Comparison of ENCODE assay signal across 13 cellular contexts in genomic region chr2:190507135-190507534, GRCh38. TPM values are rescaled to one million over a fixed set of nuclear protein-coding genes. Genes with fewer than 3 reads are reported as not detected.
DNase-seq lines count a peak whose midpoint lies in the region; ATAC-seq and TF ChIP-seq lines count a peak whose summit lies in the region.
"Had no signal": no experiment of that assay in that cellular context is flagged by ENCODE, and none has a peak within 500 bp of the region (broad histone marks: within the 10 kb centered on the region; RNA-seq: fewer than 3 reads in every experiment).

No MANE protein-coding gene starts in this region.

- POLR2A ChIA-PET in Caco-2 (lab: Charles Lee): no interaction called here
- POLR2A ChIA-PET in naive thymus-derived CD4-positive, alpha-beta T cell (lab: Charles Lee): interaction anchor here (1.4 to 1.5 kb wide), 2 partner anchors 10 to 27 kb away, joined by 5 to 6 read pairs; no protein-coding TSS in a partner anchor

- no peaks in the 10 kb centered on the region; the same call in 1 of the 2 replicates for H3K36me3 ChIP-seq in Caco-2 (ENCODE audit: control insufficient read depth, insufficient read depth, low read length)
- peaks cover 8 to 54% (median 8%) of the 10 kb centered on the region in 3 experiments for H3K36me3 ChIP-seq in naive thymus-derived CD4-positive, alpha-beta T cell (ENCODE audit: control insufficient read depth in 2 of 3, insufficient read depth in 3 of 3, low read length in 3 of 3)
- H3K36me3 ChIP-seq: neutrophil had no signal

- peak overlapping the region; percentile 88 for H3K27ac ChIP-seq in VCaP
- H3K27ac ChIP-seq in naive thymus-derived CD4-positive, alpha-beta T cell (ENCODE audit: low read depth, low read length): no peak overlapping the region
- H3K27ac ChIP-seq: neutrophil had no signal

- H3K9me3 Mint-ChIP-seq in Caco-2 (ENCODE audit: unreplicated experiment): no peaks in the 10 kb centered on the region
- no peaks in the 10 kb centered on the region for H3K9me3 Mint-ChIP-seq in naive thymus-derived CD4-positive, alpha-beta T cell
- no peaks in the 10 kb centered on the region for H3K9me3 Mint-ChIP-seq in Calu3 (ENCODE audit: low read depth, unreplicated experiment)
- no peaks in the 10 kb centered on the region for H3K9me3 Mint-ChIP-seq in T-helper 2 cell treated with Interferon-gamma antibody and Interleukin-4, amounts not matched to agents 5 μg/mL and 100 μg/mL, for 36 hours

- no peak for ATAC-seq in naive thymus-derived CD4-positive, alpha-beta T cell
- ATAC-seq: SK-N-SH treated with all-trans-retinoic acid at 6 μM for 48 hours had no signal

- H3K27me3 Mint-ChIP-seq in Caco-2 (ENCODE audit: insufficient read depth, unreplicated experiment) (no peaks in the 10 kb centered on the region), Calu3 (ENCODE audit: unreplicated experiment) (no peaks in the 10 kb centered on the region)
- H3K27me3 Mint-ChIP-seq in naive thymus-derived CD4-positive, alpha-beta T cell: no peaks in the 10 kb centered on the region
- no peaks in the 10 kb centered on the region for H3K27me3 Mint-ChIP-seq in T-helper 2 cell treated with Interferon-gamma antibody and Interleukin-4, amounts not matched to agents 5 μg/mL and 100 μg/mL, for 36 hours (ENCODE audit: low read depth)

- intact Hi-C loops in Caco-2 (cut with micrococcal nuclease; ENCODE audit: unreplicated experiment): no loop called here
- intact Hi-C loops in naive thymus-derived CD4-positive, alpha-beta T cell (cut with micrococcal nuclease): loop anchor here in 1 of 2 donors (5.0 kb wide), 1 partner anchor 55 kb away; no protein-coding TSS in a partner anchor
- intact Hi-C loops in Calu3 (cut with micrococcal nuclease; ENCODE audit: unreplicated experiment): loop anchor here (1.0 kb wide), 1 partner anchor 124 kb away; no protein-coding TSS in a partner anchor
- intact Hi-C loops in posterior vena cava (cut with DNase I): no loop called here

- H3K4me3 Mint-ChIP-seq in Caco-2 (ENCODE audit: unreplicated experiment): no peak overlapping the region
- H3K4me3 Mint-ChIP-seq in naive thymus-derived CD4-positive, alpha-beta T cell: no peak overlapping the region
- no peak overlapping the region for H3K4me3 Mint-ChIP-seq in Calu3 (ENCODE audit: low read depth, unreplicated experiment)
- H3K4me3 Mint-ChIP-seq in T-helper 2 cell treated with Interferon-gamma antibody and Interleukin-4, amounts not matched to agents 5 μg/mL and 100 μg/mL, for 36 hours: no peak overlapping the region

- no peaks in the 10 kb centered on the region for H3K9me3 ChIP-seq in Caco-2
- no peaks in the 10 kb centered on the region for H3K9me3 ChIP-seq in naive thymus-derived CD4-positive, alpha-beta T cell (ENCODE audit: control insufficient read depth in 2 of 3, low read length in 3 of 3)
- H3K9me3 ChIP-seq: neutrophil had no signal

- H3K4me1 ChIP-seq in Caco-2: no peaks in the 10 kb centered on the region
- no peaks in the 10 kb centered on the region for H3K4me1 ChIP-seq in naive thymus-derived CD4-positive, alpha-beta T cell (ENCODE audit: control insufficient read depth in 2 of 2, insufficient read depth in 2 of 2, low read length in 2 of 2)

- DNase-seq in Caco-2 (no peak), NCI-H1417 (lab: John Stamatoyannopoulos, UW) (peak in 2 of 3 experiments; percentile 66 to 92), Calu3 (no peak), KBM-7 (no peak), posterior vena cava (ENCODE audit: low spot score) (no peak)
- DNase-seq in naive thymus-derived CD4-positive, alpha-beta T cell: no peak
- DNase-seq in T-helper 2 cell treated with Interferon-gamma antibody and Interleukin-4, amounts not matched to agents 5 μg/mL and 100 μg/mL, for 36 hours (ENCODE audit: low spot score): no peak
- DNase-seq: activated CD4-positive, alpha-beta T cell treated with anti-CD3 and anti-CD28 coated beads for 48 hours; activated naive CD4-positive, alpha-beta T cell; islet precursor cell had no signal

- in situ Hi-C loops in KBM-7 (cut with MboI; ENCODE audit: low pct_unique_long_range_greater_than_20kb, low sequenced_read_pairs): no loop called here

- H3K4me1 Mint-ChIP-seq in Caco-2 (ENCODE audit: low read depth, unreplicated experiment) (no peaks in the 10 kb centered on the region), Calu3 (ENCODE audit: low read depth, unreplicated experiment) (peaks cover 16% of the 10 kb centered on the region)
- H3K4me1 Mint-ChIP-seq in naive thymus-derived CD4-positive, alpha-beta T cell: peaks cover 4 to 21% (median 9%) of the 10 kb centered on the region in 7 donors
- peaks cover 7% of the 10 kb centered on the region for H3K4me1 Mint-ChIP-seq in T-helper 2 cell treated with Interferon-gamma antibody and Interleukin-4, amounts not matched to agents 5 μg/mL and 100 μg/mL, for 36 hours (ENCODE audit: low read depth)

- H3K4me3 ChIP-seq in Caco-2 (ENCODE audit: low read depth, low read length): no peak overlapping the region
- no peak overlapping the region for H3K4me3 ChIP-seq in naive thymus-derived CD4-positive, alpha-beta T cell (ENCODE audit: low read length)

- H3K27me3 ChIP-seq in Caco-2 (replicated peaks; ENCODE audit: control insufficient read depth, insufficient read depth, low read length): no peaks in the 10 kb centered on the region
- no peaks in the 10 kb centered on the region for H3K27me3 ChIP-seq in naive thymus-derived CD4-positive, alpha-beta T cell (ENCODE audit: control insufficient read depth in 2 of 2, insufficient read depth in 2 of 2, low read length in 2 of 2)
- H3K27me3 ChIP-seq: neutrophil had no signal

- CTCF ChIA-PET in Caco-2 (lab: Charles Lee) (no interaction called here), Calu3 (lab: Charles Lee) (interaction anchor here (0.6 kb wide), 1 partner anchor 22 kb away, joined by 3 read pairs; no protein-coding TSS in a partner anchor)
- CTCF ChIA-PET in naive thymus-derived CD4-positive, alpha-beta T cell (lab: Charles Lee): interaction anchor here (0.7 kb wide), 1 partner anchor 173 kb away, joined by 3 read pairs; no protein-coding TSS in a partner anchor

- no peaks in the 10 kb centered on the region for H3K36me3 Mint-ChIP-seq in Caco-2 (ENCODE audit: insufficient read depth, unreplicated experiment)
- H3K36me3 Mint-ChIP-seq in naive thymus-derived CD4-positive, alpha-beta T cell: peaks cover 11 to 44% (median 17%) of the 10 kb centered on the region in 5 donors
- no peaks in the 10 kb centered on the region for H3K36me3 Mint-ChIP-seq in Calu3 (ENCODE audit: insufficient read depth, unreplicated experiment)
- H3K36me3 Mint-ChIP-seq in T-helper 2 cell treated with Interferon-gamma antibody and Interleukin-4, amounts not matched to agents 5 μg/mL and 100 μg/mL, for 36 hours (ENCODE audit: low read depth): peaks cover 49% of the 10 kb centered on the region

- H3K27ac Mint-ChIP-seq in Caco-2 (ENCODE audit: unreplicated experiment) (no peak overlapping the region), Calu3 (ENCODE audit: unreplicated experiment) (no peak overlapping the region)
- H3K27ac Mint-ChIP-seq in naive thymus-derived CD4-positive, alpha-beta T cell: peak overlapping the region in 8 of 9 donors; percentile 56 to 91 (median 78)
- no peak overlapping the region for H3K27ac Mint-ChIP-seq in T-helper 2 cell treated with Interferon-gamma antibody and Interleukin-4, amounts not matched to agents 5 μg/mL and 100 μg/mL, for 36 hours

- BruUV-seq in Caco-2 (replicated peaks; lab: Mats Ljungman, UMichigan) (TSS peak; percentile 6), Calu3 (replicated peaks; lab: Mats Ljungman, UMichigan) (no TSS peak)

- TF ChIP-seq CTCF in Caco-2 (IDR thresholded peaks at IDR 0.05; ENCODE audit: insufficient read depth in 1 of 2, low read depth in 1 of 2, low read length in 1 of 2, severe bottlenecking in 1 of 2, unreplicated experiment in 1 of 2) (no peak), VCaP (conservative IDR thresholded peaks at IDR 0.05) (no peak), Calu3 (IDR thresholded peaks at IDR 0.05; ENCODE audit: unreplicated experiment) (no peak)

RNA-seq across cellular contexts. Expression of gene NEMP2, which starts 27.4 kb away (rescaled TPM):
- total RNA-seq in Caco-2 (2022): 19.1 and 20.2 TPM in 2 replicates
- total RNA-seq in naive thymus-derived CD4-positive, alpha-beta T cell: 10 to 100 TPM; 11.1 to 30.8 (median 18.4) TPM
- polyA plus RNA-seq in naive thymus-derived CD4-positive, alpha-beta T cell: 10 to 100 TPM; 10.0 to 13.4 TPM
- total RNA-seq in Calu3 (2022): 8.5 and 10.2 TPM in 2 replicates
- 1 to 10 TPM; 5.0 to 6.8 TPM for total RNA-seq in posterior vena cava

Comparison
In these comparisons a context has a peak if more than half of its experiments do, and no peak if none do; other contexts are left out.
1. DNase-seq: peak in NCI-H1417 (2 of 3); none in Caco-2 (0 of 2), naive thymus-derived CD4-positive, alpha-beta T cell (0 of 9), Calu3 (single experiment), KBM-7 (single experiment), posterior vena cava (single experiment) and T-helper 2 cell treated with Interferon-gamma antibody and Interleukin-4, amounts not matched to agents 5 μg/mL and 100 μg/mL, for 36 hours (single experiment).
2. H3K27ac Mint-ChIP-seq: peak in naive thymus-derived CD4-positive, alpha-beta T cell (8 of 9); none in Caco-2 (single experiment), Calu3 (single experiment) and T-helper 2 cell treated with Interferon-gamma antibody and Interleukin-4, amounts not matched to agents 5 μg/mL and 100 μg/mL, for 36 hours (single experiment).